19 cellular contexts compared by ENCODE assay signal in the genomic region with DNA sequence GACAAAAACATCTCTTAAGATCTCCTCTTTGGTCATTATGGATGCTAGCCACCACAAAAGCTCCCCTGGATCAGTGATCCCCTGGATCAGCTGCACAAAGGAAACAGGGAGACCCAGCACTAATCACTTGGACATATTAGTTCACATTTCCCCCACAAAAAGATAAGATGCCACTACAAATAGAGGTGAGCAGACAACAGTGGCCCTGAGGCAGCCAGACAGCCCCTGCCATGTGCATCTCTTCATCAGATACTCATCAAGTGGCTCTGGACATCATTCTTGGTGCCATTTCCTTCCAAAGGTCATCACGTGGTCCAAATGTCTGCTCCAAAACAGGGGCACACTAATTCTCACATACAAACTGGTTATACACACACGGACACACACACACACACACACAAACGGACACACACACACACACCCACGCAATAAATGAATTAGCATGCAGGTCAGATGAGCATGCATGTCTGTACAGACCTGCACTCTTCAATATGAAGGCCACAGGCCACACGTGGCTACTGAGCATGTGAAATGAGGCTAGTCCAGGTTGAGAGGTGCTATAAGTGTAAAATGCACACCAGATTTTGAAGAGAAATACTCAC. TPM values are rescaled to one million over a fixed set of nuclear protein-coding genes. Genes with fewer than 3 reads are reported as not detected.
DNase-seq lines count a peak whose midpoint lies in the region; ATAC-seq and TF ChIP-seq lines count a peak whose summit lies in the region.
"Had no signal": no experiment of that assay in that cellular context is flagged by ENCODE, and none has a peak within 500 bp of the region (broad histone marks: within the 10 kb centered on the region; RNA-seq: fewer than 3 reads in every experiment).

No MANE protein-coding gene starts in this region.

- ATAC-seq in HCT116: no peak
- ATAC-seq in activated CD4-positive, CD25-positive, alpha-beta regulatory T cell treated with anti-CD3 and anti-CD28 coated beads, Interleukin-2, amount 50 U/mL, for 24 hours: no peak

- H3K27ac Mint-ChIP-seq in T-helper 2 cell treated with Interferon-gamma antibody and Interleukin-4, amounts not matched to agents 5 μg/mL and 100 μg/mL, for 36 hours: peak overlapping the region; percentile 12
- no peak overlapping the region for H3K27ac Mint-ChIP-seq in activated naive CD4-positive, alpha-beta T cell treated with anti-CD3 and anti-CD28 coated beads, Interleukin-2, amount 50 U/mL, for 24 hours

- intact Hi-C loops in HCT116 (cut with micrococcal nuclease): no loop called here

- no TSS peak for BruUV-seq in HCT116 (replicated peaks; lab: Mats Ljungman, UMichigan)

- no peak overlapping the region for H2AFZ ChIP-seq in HCT116 (ENCODE audit: low read depth, low read length, poor library complexity, severe bottlenecking)
- H2AFZ ChIP-seq in osteoblast (ENCODE audit: low read length): no peak overlapping the region

- peaks cover 20% of the 10 kb centered on the region for H3K4me1 Mint-ChIP-seq in T-helper 2 cell treated with Interferon-gamma antibody and Interleukin-4, amounts not matched to agents 5 μg/mL and 100 μg/mL, for 36 hours (ENCODE audit: low read depth)
- peaks cover 41% of the 10 kb centered on the region for H3K4me1 Mint-ChIP-seq in activated naive CD4-positive, alpha-beta T cell treated with anti-CD3 and anti-CD28 coated beads, Interleukin-2, amount 50 U/mL, for 24 hours

- H3K27ac ChIP-seq in HCT116 (ENCODE audit: low read depth, low read length): no peak overlapping the region
- no peak overlapping the region for H3K27ac ChIP-seq in osteoblast (ENCODE audit: low read depth, low read length)
- H3K27ac ChIP-seq: Peyer's patch had no signal

- no peak overlapping the region for H3K9ac ChIP-seq in HCT116 (ENCODE audit: low read length)

- H4K20me1 ChIP-seq in HCT116 (ENCODE audit: insufficient read depth) (peaks cover 3% of the 10 kb centered on the region; the same call in 1 of the 2 replicates), osteoblast (ENCODE audit: insufficient read depth, low read length) (peaks cover 29% of the 10 kb centered on the region)

- H3K4me1 ChIP-seq in HCT116 (ENCODE audit: control insufficient read depth in 1 of 2, insufficient read depth in 2 of 2, low read length in 2 of 2) (peaks cover 10 to 15% of the 10 kb centered on the region in 2 experiments), osteoblast (ENCODE audit: insufficient read depth, low read length) (peaks cover 15% of the 10 kb centered on the region)

- H3K27me3 ChIP-seq in HCT116 (ENCODE audit: insufficient read depth, low read length) (no peaks in the 10 kb centered on the region), osteoblast (ENCODE audit: insufficient read depth, low read length) (no peaks in the 10 kb centered on the region)
- H3K27me3 ChIP-seq: Peyer's patch had no signal

- H3K4me3 ChIP-seq in HCT116 (replicated peaks in 1 of 2; ENCODE audit: low read depth in 1 of 2, low read length in 2 of 2): no peak overlapping the region
- no peak overlapping the region for H3K4me3 ChIP-seq in osteoblast (ENCODE audit: insufficient read depth, low read length)
- H3K4me3 ChIP-seq: Peyer's patch had no signal

- CTCF ChIA-PET in HCT116 (lab: Charles Lee): no interaction called here

- H3K79me2 ChIP-seq in HCT116 (ENCODE audit: insufficient read depth, low read length): peaks cover 90% of the 10 kb centered on the region
- H3K79me2 ChIP-seq in osteoblast (ENCODE audit: insufficient read depth, low read length): peaks cover 84% of the 10 kb centered on the region

- H3K9me3 ChIP-seq in HCT116 (ENCODE audit: control insufficient read depth in 1 of 2, insufficient read depth in 1 of 2, low read depth in 1 of 2, low read length in 2 of 2) (no peaks in the 10 kb centered on the region), osteoblast (ENCODE audit: low read depth, low read length) (no peaks in the 10 kb centered on the region)
- H3K9me3 ChIP-seq: Peyer's patch had no signal

- no peak for TF ChIP-seq RAD21 in HCT116 (IDR thresholded peaks at IDR 0.05; ENCODE audit: low read depth)

- H3K4me2 ChIP-seq in HCT116 (ENCODE audit: low read length): no peak overlapping the region
- no peak overlapping the region for H3K4me2 ChIP-seq in osteoblast (ENCODE audit: insufficient read depth, low read length)

- no peaks in the 10 kb centered on the region for H3K9me3 Mint-ChIP-seq in T-helper 2 cell treated with Interferon-gamma antibody and Interleukin-4, amounts not matched to agents 5 μg/mL and 100 μg/mL, for 36 hours
- no peaks in the 10 kb centered on the region for H3K9me3 Mint-ChIP-seq in activated naive CD4-positive, alpha-beta T cell treated with anti-CD3 and anti-CD28 coated beads, Interleukin-2, amount 50 U/mL, for 24 hours
- H3K9me3 Mint-ChIP-seq: IgD-negative memory B cell had no signal

- no peak for DNase-seq in T-helper 2 cell treated with Interferon-gamma antibody and Interleukin-4, amounts not matched to agents 5 μg/mL and 100 μg/mL, for 36 hours (ENCODE audit: low spot score)
- DNase-seq in T-helper 2 cell: no peak
- DNase-seq in activated naive CD4-positive, alpha-beta T cell treated with anti-CD3 and anti-CD28 coated beads, Interleukin-2, amount 50 U/mL, for 16 hours: no peak
- no peak for DNase-seq in HCT116 (ENCODE audit: low read depth, low spot score)
- DNase-seq in osteoblast (ENCODE audit: insufficient read length, low spot score, missing footprints): peak; percentile 34
- DNase-seq in stimulated activated CD4-positive, alpha-beta T cell treated with anti-CD3 and anti-CD28 coated beads, Interleukin-1b, Interleukin-23, amount 100 ng/mL, for 48 hours: no peak
- DNase-seq: 8988T, AML-193, C1 segment of cervical spinal cord, EL, MV-4-11, NCI-H1105 treated with DMSO at 0.1 percent for 48 hours, NCI-H2029 treated with DMSO at 0.1 percent for 48 hours, NCI-H345, NCI-H524, Peyer's patch had no signal

- RAD21 ChIA-PET in HCT116 (lab: Charles Lee; ENCODE audit: low non-redundant PET in 1 of 2, low total read pairs in 2 of 2, uncharacterized antibody in 2 of 2, unreplicated experiment in 2 of 2): no interaction called here

- TF ChIP-seq POLR2A in HCT116 (IDR thresholded peaks at IDR 0.05; ENCODE audit: borderline replicate concordance, extremely low read depth, insufficient read depth, insufficient read length): no peak

- no peaks in the 10 kb centered on the region for H3K27me3 Mint-ChIP-seq in T-helper 2 cell treated with Interferon-gamma antibody and Interleukin-4, amounts not matched to agents 5 μg/mL and 100 μg/mL, for 36 hours (ENCODE audit: low read depth)
- H3K27me3 Mint-ChIP-seq in activated naive CD4-positive, alpha-beta T cell treated with anti-CD3 and anti-CD28 coated beads, Interleukin-2, amount 50 U/mL, for 24 hours: no peaks in the 10 kb centered on the region

- H3K36me3 ChIP-seq in HCT116 (ENCODE audit: control insufficient read depth in 1 of 2, insufficient read depth in 2 of 2, low read length in 2 of 2) (peaks cover 53 to 67% of the 10 kb centered on the region in 2 experiments; a peak in 3 of 4 replicates), osteoblast (ENCODE audit: insufficient read depth, low read length) (peaks cover 56% of the 10 kb centered on the region)

- peaks cover 57% of the 10 kb centered on the region for H3K36me3 Mint-ChIP-seq in T-helper 2 cell treated with Interferon-gamma antibody and Interleukin-4, amounts not matched to agents 5 μg/mL and 100 μg/mL, for 36 hours (ENCODE audit: low read depth)
- peaks cover 22% of the 10 kb centered on the region for H3K36me3 Mint-ChIP-seq in activated naive CD4-positive, alpha-beta T cell treated with anti-CD3 and anti-CD28 coated beads, Interleukin-2, amount 50 U/mL, for 24 hours

- POLR2A ChIA-PET in HCT116 (lab: Charles Lee): no interaction called here

- TF ChIP-seq CTCF in HCT116 (IDR thresholded peaks at IDR 0.05 in 2 of 3, conservative IDR thresholded peaks at IDR 0.05 in 1 of 3; ENCODE audit: borderline replicate concordance in 1 of 3, insufficient read depth in 1 of 3, low read depth in 2 of 3, low read length in 2 of 3) (no peak), osteoblast (IDR thresholded peaks at IDR 0.05; ENCODE audit: extremely low read depth, low read depth, low read length) (no peak)

- no peak overlapping the region for H3K4me3 Mint-ChIP-seq in T-helper 2 cell treated with Interferon-gamma antibody and Interleukin-4, amounts not matched to agents 5 μg/mL and 100 μg/mL, for 36 hours
- H3K4me3 Mint-ChIP-seq in activated naive CD4-positive, alpha-beta T cell treated with anti-CD3 and anti-CD28 coated beads, Interleukin-2, amount 50 U/mL, for 24 hours: peak overlapping the region; percentile 16

- no peaks in the 10 kb centered on the region for H3K9me2 ChIP-seq in HCT116 (ENCODE audit: insufficient read depth)

TF ChIP-seq in HCT116, 20 proteins besides CTCF, POLR2A, EP300 and RAD21:
- TF ChIP-seq ZNF274 (IDR thresholded peaks at IDR 0.05; ENCODE audit: low read depth, low read length) (no peak), ATF3 (IDR thresholded peaks at IDR 0.05) (no peak), CEBPB (IDR thresholded peaks at IDR 0.05; ENCODE audit: low read depth) (no peak), ZFX (IDR thresholded peaks at IDR 0.05) (0 out of 2 replicates have a peak, but pooled peaks have one; percentile 10)

RNA-seq across cellular contexts. Expression of gene USP36, which starts 4.1 kb away (rescaled TPM):
- 104 TPM for total RNA-seq in HCT116 (2021; ENCODE audit: unreplicated experiment)
- polyA plus RNA-seq in HCT116 (2012): 61.4 and 63.6 TPM in 2 replicates
- total RNA-seq in osteoblast: 30.8 and 34.8 TPM in 2 replicates

RNA-seq across cellular contexts. Expression of gene CYTH1, which starts 54.4 kb away (rescaled TPM):
- 34.3 TPM for total RNA-seq in HCT116 (2021; ENCODE audit: unreplicated experiment)
- 20.0 and 24.7 TPM in 2 replicates for polyA plus RNA-seq in HCT116 (2012)
- 20.9 and 21.4 TPM in 2 replicates for total RNA-seq in osteoblast
